In the genomic region with DNA sequence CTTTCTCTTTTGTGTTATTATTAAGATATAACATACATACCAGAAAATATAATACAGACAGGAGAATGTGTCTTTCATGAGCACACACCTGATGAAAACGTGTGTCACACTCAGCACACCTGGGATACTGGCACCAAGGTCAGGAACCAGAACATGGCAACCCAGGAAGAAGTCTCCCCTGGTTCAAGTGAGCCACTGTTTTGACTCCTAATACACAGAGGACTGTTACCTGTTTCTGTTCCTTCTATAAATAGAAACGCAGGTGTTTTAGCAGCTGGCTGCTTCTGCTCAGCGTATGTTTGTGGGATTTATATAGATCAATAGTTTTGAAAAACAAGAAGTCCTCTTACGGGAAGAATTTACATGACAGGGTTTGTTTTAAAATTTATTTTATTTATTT, we compare ENCODE assay signal across 13 cellular contexts. TPM values are rescaled to one million over a fixed set of nuclear protein-coding genes. Genes with fewer than 3 reads are reported as not detected.
DNase-seq lines count a peak whose midpoint lies in the region; TF ChIP-seq lines count a peak whose summit lies in the region.
"Had no signal": no experiment of that assay in that cellular context is flagged by ENCODE, and none has a peak within 500 bp of the region (broad histone marks: within the 10 kb centered on the region; RNA-seq: fewer than 3 reads in every experiment).

No MANE protein-coding gene starts in this region.

- H2BK15ac ChIP-seq in mesendoderm (replicated peaks; ENCODE audit: low read depth), result no peak overlapping the region

- H3K9ac ChIP-seq in skeletal muscle satellite cell (ENCODE audit: low read depth, low read length) (peak overlapping the region; percentile 27), mesendoderm (ENCODE audit: low read length) (no peak overlapping the region)

- peaks cover 8% of the 10 kb centered on the region for H3K79me1 ChIP-seq in mesendoderm (ENCODE audit: low read length)

- no peaks in the 10 kb centered on the region for H3K79me2 ChIP-seq in mesendoderm (ENCODE audit: control insufficient read depth, insufficient read depth, low read length)

- peak; percentile 67 for DNase-seq in GM12865 (ENCODE audit: low read depth)
- DNase-seq in NCI-H345 (lab: John Stamatoyannopoulos, UW), result peak; percentile 26
- DNase-seq in dorsolateral prefrontal cortex, result no peak
- no peak for DNase-seq in NCI-H446 (lab: John Stamatoyannopoulos, UW)
- DNase-seq in mesendoderm, result no peak
- DNase-seq in HFFc6, result no peak
- DNase-seq: Caco-2; central memory CD4-positive, alpha-beta T cell; NCI-H1092 had no signal

- no peak overlapping the region for H3K27ac Mint-ChIP-seq in HFFc6
- H3K27ac Mint-ChIP-seq: activated T-helper 2 cell treated with anti-CD3 and anti-CD28 coated beads, Interferon-gamma antibody, Interleukin-2, Interleukin-4, amounts not matched to agents 10 μg/mL and 5 μg/mL and 100 μg/mL, durations not matched to agents 14 hours and 24 hours and 36 hours; type B pancreatic cell had no signal

- no peak overlapping the region for H2BK5ac ChIP-seq in mesendoderm (ENCODE audit: low read length)

- H3K27ac ChIP-seq in dorsolateral prefrontal cortex (peak overlapping the region; percentile 39 to 99 (median 94)), mesendoderm (ENCODE audit: low read depth, low read length) (no peak overlapping the region)

- H3K4me2 ChIP-seq in skeletal muscle satellite cell (ENCODE audit: low read length) (no peak overlapping the region), mesendoderm (ENCODE audit: low read length) (no peak overlapping the region)

- H3K4me3 ChIP-seq in GM12865 (ENCODE audit: low read depth, low read length) (peak overlapping the region; percentile 80), dorsolateral prefrontal cortex (peak overlapping the region in 57 of 59 donors; percentile 18 to 96 (median 85)), skeletal muscle satellite cell (ENCODE audit: low read length) (no peak overlapping the region), mesendoderm (ENCODE audit: low read length) (no peak overlapping the region)

- H3K4ac ChIP-seq in mesendoderm (ENCODE audit: low read depth, low read length), result no peak overlapping the region

- peaks cover 63% of the 10 kb centered on the region for H3K4me1 ChIP-seq in skeletal muscle satellite cell (ENCODE audit: control insufficient read depth, insufficient read depth, low read length)
- H3K4me1 ChIP-seq in mesendoderm (ENCODE audit: control insufficient read depth, low read depth, low read length), result peaks cover 3% of the 10 kb centered on the region

- H3K27me3 ChIP-seq in dorsolateral prefrontal cortex, result no peaks in the 10 kb centered on the region
- no peaks in the 10 kb centered on the region for H3K27me3 ChIP-seq in skeletal muscle satellite cell (ENCODE audit: control insufficient read depth, insufficient read depth, low read length)
- no peaks in the 10 kb centered on the region for H3K27me3 ChIP-seq in mesendoderm (ENCODE audit: insufficient read depth, low read length, poor library complexity)

- no peak overlapping the region for H3K4me3 Mint-ChIP-seq in HFFc6
- H3K4me3 Mint-ChIP-seq: type B pancreatic cell had no signal

- peaks cover 2% of the 10 kb centered on the region; the same call in 1 of the 2 replicates for H3K27me3 Mint-ChIP-seq in HFFc6 (ENCODE audit: insufficient read depth)
- H3K27me3 Mint-ChIP-seq: progenitor cell of endocrine pancreas, type B pancreatic cell had no signal

- no peak overlapping the region for H2AK5ac ChIP-seq in mesendoderm (ENCODE audit: low read length)

- no peak overlapping the region for H4K5ac ChIP-seq in mesendoderm (ENCODE audit: low read length)

- H3K36me3 ChIP-seq in skeletal muscle satellite cell (ENCODE audit: insufficient read depth, low read length) (peaks cover 49% of the 10 kb centered on the region), mesendoderm (ENCODE audit: control insufficient read depth, insufficient read depth, low read length) (no peaks in the 10 kb centered on the region)

- peaks cover 51% of the 10 kb centered on the region for H3K36me3 Mint-ChIP-seq in HFFc6 (ENCODE audit: low read depth)

- no peak for TF ChIP-seq CTCF in GM12865 (IDR thresholded peaks at IDR 0.05; ENCODE audit: insufficient read depth, low read depth, low read length, missing control alignments)
- no peak for TF ChIP-seq CTCF in dorsolateral prefrontal cortex (IDR thresholded peaks at IDR 0.05 in 54 of 56, conservative IDR thresholded peaks at IDR 0.05 in 2 of 56; ENCODE audit: low read depth in 1 of 56, partially characterized antibody in 56 of 56)
- TF ChIP-seq CTCF in HFFc6 (IDR thresholded peaks at IDR 0.05), result no peak

- no peak overlapping the region for H3K56ac ChIP-seq in mesendoderm (ENCODE audit: low read length)

- H2BK120ac ChIP-seq in mesendoderm (ENCODE audit: low read depth, low read length), result no peak overlapping the region

- no CpG with 5 or more reads among the region's 4 CpGs for WGBS in mesendoderm (ENCODE audit: extremely low coverage, insufficient coverage, low lambda C conversion rate)

- no peak overlapping the region for H3K18ac ChIP-seq in mesendoderm (ENCODE audit: low read length)

- H3K9me3 ChIP-seq in skeletal muscle satellite cell (replicated peaks; ENCODE audit: low read length), result no peaks in the 10 kb centered on the region
- H3K9me3 ChIP-seq: Caco-2 had no signal

- no peak overlapping the region for H4K8ac ChIP-seq in mesendoderm (ENCODE audit: low read depth, low read length)

- peaks cover 77% of the 10 kb centered on the region for H3K4me1 Mint-ChIP-seq in HFFc6 (ENCODE audit: low read depth)

- H3K23ac ChIP-seq in mesendoderm (ENCODE audit: low read length), result no peak overlapping the region

- intact Hi-C loops in dorsolateral prefrontal cortex (cut with DNase I), result loop anchor here (5.0 kb wide), 2 partner anchors 47 to 68 kb away; no protein-coding TSS in a partner anchor

- peaks cover 5% of the 10 kb centered on the region; the same call in 1 of the 2 replicates for H3K9me3 Mint-ChIP-seq in HFFc6
- H3K9me3 Mint-ChIP-seq: type B pancreatic cell had no signal

RNA-seq across cellular contexts. Expression of gene SEC14L1, which starts 3.5 kb away (rescaled TPM):
- total RNA-seq in dorsolateral prefrontal cortex, result 100 to 1,000 TPM in 117 of 120 experiments, 10 to 100 TPM in 3; 93.3 to 297 (median 156) TPM
- total RNA-seq in skeletal muscle satellite cell (2012; rRNA removed), result 25.1 and 27.9 TPM in 2 replicates
- polyA plus RNA-seq in mesendoderm (2013, experiment 1 of 2), result 29.1 TPM
- polyA plus RNA-seq in mesendoderm (2013, experiment 2 of 2), result 31.2 TPM
- total RNA-seq in HFFc6 (2021; fragmentation: NEBNext Ultra II Directional; extraction: Animal tissue kit (Norgen Biotek cat#: 25700)), result 10 to 100 TPM; 63.0 to 91.4 (median 75.0) TPM

Comparison
In these comparisons a context has a peak if more than half of its experiments do, and no peak if none do; other contexts are left out.
1. DNase-seq: peak in GM12865 (single experiment) and NCI-H345 (single experiment); none in dorsolateral prefrontal cortex (0 of 10), NCI-H446 (0 of 2), mesendoderm (single experiment) and HFFc6 (single experiment).
2. H3K4me3 ChIP-seq: peak in GM12865 (single experiment) and dorsolateral prefrontal cortex (57 of 59); none in skeletal muscle satellite cell (single experiment) and mesendoderm (single experiment).